19 cellular contexts compared by ENCODE assay signal in genomic region chr1:68953316-68953715, GRCh38.
DNase-seq lines count a peak whose midpoint lies in the region; ATAC-seq and TF ChIP-seq lines count a peak whose summit lies in the region.
"Had no signal": no experiment of that assay in that cellular context is flagged by ENCODE, and none has a peak within 500 bp of the region (broad histone marks: within the 10 kb centered on the region; RNA-seq: fewer than 3 reads in every experiment).

No MANE protein-coding gene starts in this region.

- POLR2A ChIA-PET in SK-N-SH (lab: Yijun Ruan, JAX), result no interaction called here

- no peak for TF ChIP-seq RAD21 in SK-N-SH (IDR thresholded peaks at IDR 0.05; ENCODE audit: low read length)

- H3K9ac ChIP-seq in SK-N-SH, result no peak overlapping the region

- no peak overlapping the region for H3K4me2 ChIP-seq in SK-N-SH
- H3K4me2 ChIP-seq: GM23338 had no signal

- H3K36me3 ChIP-seq in SK-N-SH (replicated peaks in 1 of 2; ENCODE audit: control insufficient read depth in 1 of 2, insufficient read depth in 2 of 2, low read length in 1 of 2) (no peaks in the 10 kb centered on the region), right atrium auricular region (no peaks in the 10 kb centered on the region)
- H3K36me3 ChIP-seq: BE2C had no signal

- DNase-seq in SK-N-SH, result no peak
- DNase-seq in NCI-H69 (lab: John Stamatoyannopoulos, UW), result peak; percentile 3
- DNase-seq in fibroblast of gingiva (ENCODE audit: low read depth), result peak; percentile 1
- DNase-seq in Right ventricle myocardium superior, result no peak
- no peak for DNase-seq in right atrium auricular region (ENCODE audit: low spot score)
- DNase-seq in GM19240 (ENCODE audit: insufficient read length, low spot score), result no peak
- DNase-seq: ACHN; BE2C; C1 segment of cervical spinal cord; CD4-positive, CD25-positive, alpha-beta regulatory T cell; CD8-positive, alpha-beta memory T cell; COR-L47; DMS 273 treated with DMSO at 0.1 percent for 48 hours; DMS53; DND-41; EL; HCEC 1CT had no signal

- H3K27ac ChIP-seq in SK-N-SH (ENCODE audit: low read depth in 2 of 2, low read length in 1 of 2), result no peak overlapping the region
- no peak overlapping the region for H3K27ac ChIP-seq in right atrium auricular region

- H3K4me1 ChIP-seq in SK-N-SH (ENCODE audit: control insufficient read depth in 1 of 2, insufficient read depth in 2 of 2, low read depth in 1 of 2, low read length in 1 of 2) (no peaks in the 10 kb centered on the region; a peak in 2 of 4 replicates), right atrium auricular region (no peaks in the 10 kb centered on the region)
- H3K4me1 ChIP-seq: BE2C had no signal

- WGBS in SK-N-SH (ENCODE audit: low lambda C conversion rate), result 18% methylated on average over 1 of the region's 1 CpG

- no peaks in the 10 kb centered on the region for H3K9me2 ChIP-seq in SK-N-SH

- no peak for TF ChIP-seq CTCF in SK-N-SH (IDR thresholded peaks at IDR 0.05)
- no peak for TF ChIP-seq CTCF in right atrium auricular region (IDR thresholded peaks at IDR 0.05)

- no peaks in the 10 kb centered on the region for H3K27me3 ChIP-seq in SK-N-SH (ENCODE audit: insufficient read depth)
- no peaks in the 10 kb centered on the region for H3K27me3 ChIP-seq in right atrium auricular region
- H3K27me3 ChIP-seq: BE2C had no signal

- intact Hi-C loops in Right ventricle myocardium superior (cut with DNase I), result no loop called here

- peaks cover 7% of the 10 kb centered on the region for H3F3A ChIP-seq in SK-N-SH (replicated peaks; ENCODE audit: insufficient read depth)

- H3K4me3 ChIP-seq in SK-N-SH (ENCODE audit: low read depth in 2 of 2, low read length in 1 of 2) (no peak overlapping the region), right atrium auricular region (no peak overlapping the region)
- H3K4me3 ChIP-seq: GM23338 had no signal

- no peak overlapping the region for H2AFZ ChIP-seq in SK-N-SH (ENCODE audit: low read depth)
- H2AFZ ChIP-seq: GM23338 had no signal

- TF ChIP-seq EP300 in SK-N-SH (IDR thresholded peaks at IDR 0.05; ENCODE audit: borderline replicate concordance in 1 of 2, low read depth in 1 of 2, low read length in 1 of 2), result no peak

- no peaks in the 10 kb centered on the region for H4K20me1 ChIP-seq in SK-N-SH (ENCODE audit: insufficient read depth)

- H3K9me3 ChIP-seq in SK-N-SH (0 out of 2 replicates have a peak, but pooled peaks cover 5% of the 10 kb centered on the region), right atrium auricular region (no peaks in the 10 kb centered on the region)
- H3K9me3 ChIP-seq: BE2C had no signal

- ATAC-seq in SK-N-SH treated with all-trans-retinoic acid at 6 μM for 48 hours (no peak), Right ventricle myocardium superior (ENCODE audit: poor library complexity) (no peak)
- ATAC-seq: GM23338 had no signal

- no peaks in the 10 kb centered on the region for H3K79me2 ChIP-seq in SK-N-SH (ENCODE audit: insufficient read depth)

- CTCF ChIA-PET in SK-N-SH (lab: Yijun Ruan, JAX), result interaction anchor here (0.6 kb wide), 1 partner anchor 483 kb away, joined by 3 read pairs; no protein-coding TSS in a partner anchor

TF ChIP-seq in SK-N-SH treated with all-trans-retinoic acid at 6 μM for 48 hours, 23 proteins besides CTCF, POLR2A, EP300 and RAD21:
- peak; percentile 74 for TF ChIP-seq ZNF70 (CRISPR knock-in tag; IDR thresholded peaks at IDR 0.05)
- no peak for TF ChIP-seq ZFP3 (CRISPR knock-in tag; IDR thresholded peaks at IDR 0.05)
- TF ChIP-seq SNAI2 (CRISPR knock-in tag; IDR thresholded peaks at IDR 0.05), result no peak
- no peak for TF ChIP-seq PPARA (CRISPR knock-in tag; IDR thresholded peaks at IDR 0.05; ENCODE audit: borderline replicate concordance)

TF ChIP-seq in SK-N-SH, 30 proteins besides CTCF, POLR2A, EP300 and RAD21:
- no peak for TF ChIP-seq TCF12 (IDR thresholded peaks at IDR 0.05)
- no peak for TF ChIP-seq IRF3 (IDR thresholded peaks at IDR 0.05; ENCODE audit: low read depth, low read length)
- no peak for TF ChIP-seq JUND (IDR thresholded peaks at IDR 0.05)
- TF ChIP-seq EZH2phosphoT487 (IDR thresholded peaks at IDR 0.05; ENCODE audit: borderline replicate concordance, low read depth), result no peak
- no peak for TF ChIP-seq FOSL2 (IDR thresholded peaks at IDR 0.05; ENCODE audit: borderline replicate concordance, low read depth)
- TF ChIP-seq, protein P1, sequence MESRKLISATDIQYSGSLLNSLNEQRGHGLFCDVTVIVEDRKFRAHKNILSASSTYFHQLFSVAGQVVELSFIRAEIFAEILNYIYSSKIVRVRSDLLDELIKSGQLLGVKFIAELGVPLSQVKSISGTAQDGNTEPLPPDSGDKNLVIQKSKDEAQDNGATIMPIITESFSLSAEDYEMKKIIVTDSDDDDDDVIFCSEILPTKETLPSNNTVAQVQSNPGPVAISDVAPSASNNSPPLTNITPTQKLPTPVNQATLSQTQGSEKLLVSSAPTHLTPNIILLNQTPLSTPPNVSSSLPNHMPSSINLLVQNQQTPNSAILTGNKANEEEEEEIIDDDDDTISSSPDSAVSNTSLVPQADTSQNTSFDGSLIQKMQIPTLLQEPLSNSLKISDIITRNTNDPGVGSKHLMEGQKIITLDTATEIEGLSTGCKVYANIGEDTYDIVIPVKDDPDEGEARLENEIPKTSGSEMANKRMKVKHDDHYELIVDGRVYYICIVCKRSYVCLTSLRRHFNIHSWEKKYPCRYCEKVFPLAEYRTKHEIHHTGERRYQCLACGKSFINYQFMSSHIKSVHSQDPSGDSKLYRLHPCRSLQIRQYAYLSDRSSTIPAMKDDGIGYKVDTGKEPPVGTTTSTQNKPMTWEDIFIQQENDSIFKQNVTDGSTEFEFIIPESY (IDR thresholded peaks at IDR 0.05; ENCODE audit: borderline replicate concordance, low read depth), result no peak
- TF ChIP-seq FOXM1 (IDR thresholded peaks at IDR 0.05; ENCODE audit: low read depth), result no peak
- TF ChIP-seq YY1 (IDR thresholded peaks at IDR 0.05; ENCODE audit: low read depth), result no peak
- TF ChIP-seq USF1 (IDR thresholded peaks at IDR 0.05; ENCODE audit: borderline replicate concordance, low read depth), result no peak

Comparison
In these comparisons a context has a peak if more than half of its experiments do, and no peak if none do; other contexts are left out.
1. DNase-seq: peak in NCI-H69 (single experiment) and fibroblast of gingiva (single experiment); none in SK-N-SH (single experiment), Right ventricle myocardium superior (single experiment), right atrium auricular region (single experiment) and GM19240 (single experiment).